ENCODE assay signal across 26 cellular contexts in the genomic region with DNA sequence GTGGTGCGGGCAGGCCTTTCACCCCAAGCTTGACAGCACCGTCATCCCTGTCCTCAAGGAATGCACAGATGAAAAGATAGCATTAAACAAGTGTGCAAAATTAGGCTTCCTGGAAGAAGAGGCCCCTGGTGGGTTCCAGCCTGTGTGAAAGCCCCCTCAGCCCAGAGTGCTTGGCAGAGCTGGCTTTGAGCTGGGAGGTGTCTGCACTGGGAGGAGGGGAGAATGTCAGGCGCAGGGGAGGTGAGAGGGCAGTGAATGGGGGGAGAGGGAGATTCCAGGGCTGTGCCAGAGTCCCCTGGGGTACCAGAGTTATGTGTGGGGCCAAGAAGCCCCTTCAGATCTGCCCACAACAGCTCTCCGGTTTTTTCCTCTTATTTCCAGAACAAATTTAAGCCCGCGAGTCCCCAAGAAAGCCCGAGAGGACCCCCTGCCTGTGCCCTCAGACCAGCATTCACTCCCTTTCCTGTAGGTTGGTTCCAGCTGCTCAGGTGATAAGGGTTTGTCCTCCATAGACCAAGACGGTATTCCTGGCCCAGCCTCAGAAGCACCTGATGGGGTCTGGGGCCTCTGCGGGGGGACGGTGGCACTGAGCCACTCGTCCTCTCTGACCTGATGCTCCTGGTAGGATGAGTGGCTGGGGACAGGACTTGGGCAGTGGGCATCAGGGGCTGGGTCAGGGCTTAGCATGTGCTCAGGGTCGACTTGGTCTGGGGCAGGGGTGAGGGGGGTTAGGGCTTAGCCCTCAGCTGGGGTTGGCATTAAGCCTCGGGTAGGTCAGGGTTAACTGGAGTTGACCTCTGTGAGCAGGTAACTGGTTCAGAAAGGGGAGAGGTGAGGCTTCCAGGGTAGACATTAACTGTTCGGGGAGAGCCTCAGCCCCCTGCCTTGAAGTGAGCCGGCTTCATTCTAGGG. TPM values are rescaled to one million over a fixed set of nuclear protein-coding genes. Genes with fewer than 3 reads are reported as not detected.
"Had no signal": no experiment of that assay in that cellular context is flagged by ENCODE, and none has a peak within 500 bp of the region (broad histone marks: within the 10 kb centered on the region; RNA-seq: fewer than 3 reads in every experiment).

No MANE protein-coding gene starts in this region.

- ATAC-seq: body of pancreas; left lung; naive thymus-derived CD8-positive, alpha-beta T cell; pancreas; stimulated activated naive B cell treated with anti-CD40 and anti-IgM and Interleukin-4, amounts not matched to agents 10 μg/mL and 1 μg/mL and 100 μg/mL, for 72 hours had no signal

- H3K27me3 Mint-ChIP-seq: activated CD4-positive, alpha-beta memory T cell treated with anti-CD3 and anti-CD28 coated beads for 36 hours had no signal

- H3K9me3 Mint-ChIP-seq: activated B cell treated with CpG ODN at 0.5 μM for 24 hours; activated CD4-positive, alpha-beta memory T cell treated with anti-CD3 and anti-CD28 coated beads for 36 hours; activated naive CD4-positive, alpha-beta T cell treated with anti-CD3 and anti-CD28 coated beads, Interleukin-2, amount 50 U/mL, for 24 hours; dendritic cell treated with granulocyte-macrophage colony-stimulating factor and Interleukin-4, amounts not matched to agents 40 ng/mL and 50 ng/mL, for 4 days; stimulated activated naive B cell treated with anti-CD40 and anti-IgM and Interleukin-4, amounts not matched to agents 10 μg/mL and 1 μg/mL and 100 μg/mL, for 72 hours; T-helper 1 cell treated with Interleukin-12 subunit alpha and Interleukin-12 subunit beta and Interleukin-4 antibody, amounts not matched to agents 30 μg/mL and 1 μg/mL, for 36 hours had no signal

- DNase-seq: activated B cell treated with CpG ODN at 0.5 μM for 24 hours; activated CD4-positive, alpha-beta memory T cell treated with anti-CD3 and anti-CD28 coated beads for 36 hours; activated CD4-positive, alpha-beta T cell treated with anti-CD3 and anti-CD28 coated beads for 48 hours; activated gamma-delta T cell treated with Interleukin-2 at 50 U/mL for 16 hours; activated T-cell treated with anti-CD3 and anti-CD28 coated beads for 4 hours; anterior cingulate cortex; body of pancreas; effector CD4-positive, alpha-beta T cell; erythroblast; foreskin fibroblast; heart right ventricle; left lung; right cardiac atrium; stimulated activated CD4-positive, alpha-beta T cell treated with anti-CD3 and anti-CD28 coated beads, Interleukin-15, amount 100 ng/mL, for 24 hours; stimulated activated CD8-positive, alpha-beta memory T cell treated with anti-CD3 and anti-CD28 coated beads, Interleukin-4, amount 100 ng/mL, for 48 hours; stimulated activated naive B cell treated with anti-CD40 and anti-IgM and Interleukin-4, amounts not matched to agents 10 μg/mL and 1 μg/mL and 100 μg/mL, for 72 hours; T1000; thyroid gland had no signal

- H3K4me1 Mint-ChIP-seq: activated B cell treated with CpG ODN at 0.5 μM for 24 hours; activated naive CD4-positive, alpha-beta T cell treated with anti-CD3 and anti-CD28 coated beads, Interleukin-2, amount 50 U/mL, for 24 hours; naive thymus-derived CD8-positive, alpha-beta T cell; stimulated activated naive B cell treated with anti-CD40 and anti-IgM and Interleukin-4, amounts not matched to agents 10 μg/mL and 1 μg/mL and 100 μg/mL, for 72 hours had no signal

- H3K4me3 Mint-ChIP-seq: activated B cell treated with CpG ODN at 0.5 μM for 24 hours; activated CD4-positive, alpha-beta memory T cell treated with anti-CD3 and anti-CD28 coated beads for 36 hours; activated naive CD4-positive, alpha-beta T cell treated with anti-CD3 and anti-CD28 coated beads, Interleukin-2, amount 50 U/mL, for 24 hours; dendritic cell treated with granulocyte-macrophage colony-stimulating factor and Interleukin-4, amounts not matched to agents 40 ng/mL and 50 ng/mL, for 4 days; naive thymus-derived CD8-positive, alpha-beta T cell; stimulated activated naive B cell treated with anti-CD40 and anti-IgM and Interleukin-4, amounts not matched to agents 10 μg/mL and 1 μg/mL and 100 μg/mL, for 72 hours; T-helper 1 cell treated with Interleukin-12 subunit alpha and Interleukin-12 subunit beta and Interleukin-4 antibody, amounts not matched to agents 30 μg/mL and 1 μg/mL, for 36 hours had no signal

- H3K27ac Mint-ChIP-seq: activated B cell treated with CpG ODN at 0.5 μM for 24 hours; activated CD4-positive, alpha-beta memory T cell treated with anti-CD3 and anti-CD28 coated beads for 36 hours; activated naive CD4-positive, alpha-beta T cell treated with anti-CD3 and anti-CD28 coated beads, Interleukin-2, amount 50 U/mL, for 24 hours; dendritic cell treated with granulocyte-macrophage colony-stimulating factor and Interleukin-4, amounts not matched to agents 40 ng/mL and 50 ng/mL, for 4 days; naive thymus-derived CD8-positive, alpha-beta T cell; stimulated activated naive B cell treated with anti-CD40 and anti-IgM and Interleukin-4, amounts not matched to agents 10 μg/mL and 1 μg/mL and 100 μg/mL, for 72 hours; T-helper 1 cell treated with Interleukin-12 subunit alpha and Interleukin-12 subunit beta and Interleukin-4 antibody, amounts not matched to agents 30 μg/mL and 1 μg/mL, for 36 hours had no signal

RNA-seq across cellular contexts. Expression of a gene that starts 43.4 kb away (rescaled TPM):
- total RNA-seq: activated B cell treated with CpG ODN at 0.5 μM for 24 hours; activated CD4-positive, alpha-beta memory T cell treated with anti-CD3 and anti-CD28 coated beads for 36 hours; chondrocyte; fibroblast of lung; kidney epithelial cell; naive thymus-derived CD8-positive, alpha-beta T cell had no signal
